ENCODE assay signal across 24 cellular contexts in the genomic region with DNA sequence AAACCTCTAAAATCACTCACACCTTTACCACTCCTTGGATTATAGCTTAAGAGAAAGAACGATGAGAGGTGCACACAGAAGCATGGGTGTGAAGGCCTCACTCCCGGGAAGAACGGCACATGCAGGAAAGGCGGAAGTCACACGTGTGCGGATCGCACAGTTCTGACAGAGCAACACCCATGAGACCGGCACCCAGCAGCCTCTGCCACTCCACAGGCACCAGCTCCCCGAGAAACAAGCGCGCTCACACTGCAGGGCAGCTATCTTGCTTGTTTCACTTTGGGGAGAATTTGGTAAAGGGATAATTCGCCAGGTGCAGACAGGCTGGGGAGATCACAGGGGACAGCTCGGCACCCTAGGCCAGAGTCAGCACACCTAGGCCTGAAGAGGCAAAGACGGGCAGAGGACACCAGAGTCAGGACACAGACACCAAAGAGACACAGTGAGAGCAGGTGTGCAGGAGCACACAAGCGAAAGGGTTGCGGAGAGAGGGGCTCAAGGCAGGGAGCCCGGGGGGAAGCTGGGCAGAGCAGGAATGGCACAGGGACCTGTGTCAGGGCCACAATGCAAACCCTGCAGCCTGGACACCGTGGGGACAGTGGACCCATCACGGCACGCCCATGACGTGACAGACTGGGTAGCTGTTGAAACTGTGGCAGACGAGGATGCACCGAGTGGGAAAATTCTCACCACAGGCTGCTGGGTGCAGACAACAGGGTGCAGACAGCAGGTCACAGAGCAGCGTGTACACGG.
DNase-seq lines count a peak whose midpoint lies in the region; ATAC-seq, FAIRE-seq and TF ChIP-seq lines count a peak whose summit lies in the region.
"Had no signal": no experiment of that assay in that cellular context is flagged by ENCODE, and none has a peak within 500 bp of the region (broad histone marks: within the 10 kb centered on the region; RNA-seq: fewer than 3 reads in every experiment).

No MANE protein-coding gene starts in this region.

- no peaks in the 10 kb centered on the region for H3K23me2 ChIP-seq in H1 (ENCODE audit: low read depth, low read length)

- no peak overlapping the region for H3K4me3 Mint-ChIP-seq in progenitor cell of endocrine pancreas (ENCODE audit: low read depth)
- no peak overlapping the region for H3K4me3 Mint-ChIP-seq in activated T-helper 2 cell treated with anti-CD3 and anti-CD28 coated beads, Interferon-gamma antibody, Interleukin-2, Interleukin-4, amounts not matched to agents 10 μg/mL and 5 μg/mL and 100 μg/mL, durations not matched to agents 14 hours and 24 hours and 36 hours (ENCODE audit: low read depth)
- H3K4me3 Mint-ChIP-seq: B cell, CD14-positive monocyte had no signal

- no peak for TF ChIP-seq RAD21 in H1 (IDR thresholded peaks at IDR 0.05 in 1 of 2, conservative IDR thresholded peaks at IDR 0.05 in 1 of 2; ENCODE audit: low read depth in 2 of 2, low read length in 2 of 2)

- H2BK5ac ChIP-seq in H1 (ENCODE audit: low read depth, low read length) (no peak overlapping the region), mesendoderm (ENCODE audit: low read length) (no peak overlapping the region)

- H3K14ac ChIP-seq in H1 (ENCODE audit: insufficient read length): no peak overlapping the region

- H4K91ac ChIP-seq in H1 (replicated peaks; ENCODE audit: insufficient read length, low read length): no peak overlapping the region

- TF ChIP-seq POLR2A in heart left ventricle (IDR thresholded peaks at IDR 0.05) (no peak), Peyer's patch (IDR thresholded peaks at IDR 0.05) (no peak), H1 (IDR thresholded peaks at IDR 0.05; ENCODE audit: control extremely low read depth in 1 of 2, low read depth in 2 of 2, low read length in 2 of 2) (no peak)

- H3K27ac ChIP-seq in heart left ventricle (no peak overlapping the region), Peyer's patch (no peak overlapping the region), H1 (ENCODE audit: low read depth, low read length) (peak overlapping the region; percentile 12; the same call in 1 of the 2 replicates), mesendoderm (ENCODE audit: low read depth, low read length) (no peak overlapping the region)
- H3K27ac ChIP-seq: A549, GM23248, KMS-11, SJCRH30 had no signal

- H3K9me3 ChIP-seq in heart left ventricle (peaks cover 0 to 17% (median 3%) of the 10 kb centered on the region in 12 donors), Peyer's patch (peaks cover 0 to 6% (median 2%) of the 10 kb centered on the region in 4 donors), H1 (ENCODE audit: insufficient read depth in 2 of 2, low read depth in 1 of 2, low read length in 1 of 2) (no peaks in the 10 kb centered on the region)
- H3K9me3 ChIP-seq: A549 had no signal

- H3K79me1 ChIP-seq in H1 (ENCODE audit: low read depth, low read length) (peaks cover 8% of the 10 kb centered on the region; the same call in 1 of the 2 replicates), mesendoderm (ENCODE audit: low read length) (peaks cover 9% of the 10 kb centered on the region)

- H4K20me1 ChIP-seq in H1 (replicated peaks in 1 of 2; ENCODE audit: control insufficient read depth in 1 of 2, insufficient read depth in 2 of 2, low read length in 2 of 2): peaks cover 2 to 10% of the 10 kb centered on the region in 2 experiments

- H2BK15ac ChIP-seq in H1 (ENCODE audit: low read length) (no peak overlapping the region), mesendoderm (replicated peaks; ENCODE audit: low read depth) (no peak overlapping the region)

- H2BK120ac ChIP-seq in H1 (replicated peaks; ENCODE audit: low read depth, low read length) (no peak overlapping the region), mesendoderm (ENCODE audit: low read depth, low read length) (no peak overlapping the region)

- H3K79me2 ChIP-seq in H1 (ENCODE audit: control insufficient read depth in 1 of 2, insufficient read depth in 2 of 2, low read length in 2 of 2) (peaks cover 0 to 38% of the 10 kb centered on the region in 2 experiments; a peak in 2 of 4 replicates), mesendoderm (ENCODE audit: control insufficient read depth, insufficient read depth, low read length) (peaks cover 5% of the 10 kb centered on the region)

- H3K4me2 ChIP-seq in H1 (ENCODE audit: insufficient read depth in 1 of 2, low read depth in 2 of 2, low read length in 2 of 2): no peak overlapping the region
- H3K4me2 ChIP-seq in mesendoderm (ENCODE audit: low read length): no peak overlapping the region
- H3K4me2 ChIP-seq: A549, KMS-11 had no signal

- no peak overlapping the region for H2AFZ ChIP-seq in H1 (ENCODE audit: low read length)
- H2AFZ ChIP-seq: GM23248 had no signal

- CTCF ChIA-PET in H1 (lab: Charles Lee; ENCODE audit: partially characterized antibody): interaction anchor here (0.6 to 1.1 kb wide), 6 partner anchors 9 to 123 kb away, joined by 3 to 4 read pairs (median 3); partner anchors contain the start of gene KCNT1

- H3K4me1 Mint-ChIP-seq in progenitor cell of endocrine pancreas (ENCODE audit: low read depth): no peaks in the 10 kb centered on the region
- no peaks in the 10 kb centered on the region for H3K4me1 Mint-ChIP-seq in activated T-helper 2 cell treated with anti-CD3 and anti-CD28 coated beads, Interferon-gamma antibody, Interleukin-2, Interleukin-4, amounts not matched to agents 10 μg/mL and 5 μg/mL and 100 μg/mL, durations not matched to agents 14 hours and 24 hours and 36 hours (ENCODE audit: low read depth)
- H3K4me1 Mint-ChIP-seq: B cell, CD14-positive monocyte had no signal

- TF ChIP-seq EP300 in H1 (IDR thresholded peaks at IDR 0.05; ENCODE audit: borderline replicate concordance in 1 of 2, low read depth in 2 of 2, low read length in 2 of 2): no peak

- H2AK5ac ChIP-seq in H1 (ENCODE audit: low read depth, low read length) (no peak overlapping the region), mesendoderm (ENCODE audit: low read length) (no peak overlapping the region)

- no peak overlapping the region for H3K4ac ChIP-seq in H1 (replicated peaks; ENCODE audit: insufficient read length, low read depth, low read length)
- no peak overlapping the region for H3K4ac ChIP-seq in mesendoderm (ENCODE audit: low read depth, low read length)

- H2BK20ac ChIP-seq in H1 (ENCODE audit: low read length): no peak overlapping the region

- no peak for ATAC-seq in Right ventricle myocardium inferior
- ATAC-seq in heart left ventricle: no peak
- no peak for ATAC-seq in GM19035 (IDR thresholded peaks at IDR 0.05; ENCODE audit: unreplicated experiment)
- ATAC-seq: A549, HCT116 had no signal

- H3K9ac ChIP-seq in H1 (replicated peaks in 1 of 4; ENCODE audit: extremely low read depth in 1 of 4, low read depth in 3 of 4, low read length in 3 of 4) (no peak overlapping the region), mesendoderm (ENCODE audit: low read length) (no peak overlapping the region)
- H3K9ac ChIP-seq: GM23248, KMS-11 had no signal

- peaks cover 3% of the 10 kb centered on the region for H3K9me3 Mint-ChIP-seq in progenitor cell of endocrine pancreas (ENCODE audit: low read depth)
- H3K9me3 Mint-ChIP-seq in activated T-helper 2 cell treated with anti-CD3 and anti-CD28 coated beads, Interferon-gamma antibody, Interleukin-2, Interleukin-4, amounts not matched to agents 10 μg/mL and 5 μg/mL and 100 μg/mL, durations not matched to agents 14 hours and 24 hours and 36 hours: peaks cover 9% of the 10 kb centered on the region

- peak overlapping the region; percentile 14 for H3K56ac ChIP-seq in H1 (replicated peaks; ENCODE audit: insufficient read length, low read depth, low read length)
- no peak overlapping the region for H3K56ac ChIP-seq in mesendoderm (ENCODE audit: low read length)

- no peak overlapping the region for H4K5ac ChIP-seq in H1 (ENCODE audit: insufficient read length, low read depth, low read length)
- no peak overlapping the region for H4K5ac ChIP-seq in mesendoderm (ENCODE audit: low read length)

- intact Hi-C loops in Right ventricle myocardium inferior (cut with DNase I) (no loop called here), heart left ventricle (cut with DNase I) (no loop called here)
- intact Hi-C loops in activated T-helper 2 cell treated with anti-CD3 and anti-CD28 coated beads, Interferon-gamma antibody, Interleukin-2, Interleukin-4, amounts not matched to agents 10 μg/mL and 5 μg/mL and 100 μg/mL, durations not matched to agents 14 hours and 24 hours and 36 hours (cut with micrococcal nuclease): no loop called here

- H3K36me3 Mint-ChIP-seq in progenitor cell of endocrine pancreas (ENCODE audit: insufficient read depth): peaks cover 34% of the 10 kb centered on the region
- peaks cover 63% of the 10 kb centered on the region for H3K36me3 Mint-ChIP-seq in activated T-helper 2 cell treated with anti-CD3 and anti-CD28 coated beads, Interferon-gamma antibody, Interleukin-2, Interleukin-4, amounts not matched to agents 10 μg/mL and 5 μg/mL and 100 μg/mL, durations not matched to agents 14 hours and 24 hours and 36 hours (ENCODE audit: low read depth)

- H3K27ac Mint-ChIP-seq in progenitor cell of endocrine pancreas: peak overlapping the region; percentile 90
- no peak overlapping the region for H3K27ac Mint-ChIP-seq in activated T-helper 2 cell treated with anti-CD3 and anti-CD28 coated beads, Interferon-gamma antibody, Interleukin-2, Interleukin-4, amounts not matched to agents 10 μg/mL and 5 μg/mL and 100 μg/mL, durations not matched to agents 14 hours and 24 hours and 36 hours
- H3K27ac Mint-ChIP-seq: B cell had no signal

- no peaks in the 10 kb centered on the region for H3K27me3 Mint-ChIP-seq in progenitor cell of endocrine pancreas
- H3K27me3 Mint-ChIP-seq in activated T-helper 2 cell treated with anti-CD3 and anti-CD28 coated beads, Interferon-gamma antibody, Interleukin-2, Interleukin-4, amounts not matched to agents 10 μg/mL and 5 μg/mL and 100 μg/mL, durations not matched to agents 14 hours and 24 hours and 36 hours (ENCODE audit: low read depth): no peaks in the 10 kb centered on the region
- H3K27me3 Mint-ChIP-seq: B cell had no signal

- 92 to 95% (median 93%) methylated on average over 24 to 25 of the region's 25 CpGs for WGBS in heart left ventricle, 4 donors
- WGBS in H1 (ENCODE audit: extremely low coverage in 1 of 2, insufficient coverage in 1 of 2, insufficient read length in 1 of 2, insufficient replicate concordance in 2 of 2, low coverage in 1 of 2, low lambda C conversion rate in 2 of 2, missing lambda C conversion rate in 1 of 2), 2 experiments: 91% methylated on average over 25 of the region's 25 CpGs; no CpG with 5 or more reads in 1 of the 2 experiments
- no CpG with 5 or more reads among the region's 25 CpGs for WGBS in mesendoderm (ENCODE audit: extremely low coverage, insufficient coverage, low lambda C conversion rate)

- no peak overlapping the region for H3K23ac ChIP-seq in H1 (ENCODE audit: insufficient read length)
- no peak overlapping the region for H3K23ac ChIP-seq in mesendoderm (ENCODE audit: low read length)

- H3K36me3 ChIP-seq in heart left ventricle: peaks cover 0 to 61% (median 42%) of the 10 kb centered on the region in 9 donors
- H3K36me3 ChIP-seq in Peyer's patch: peaks cover 0 to 55% (median 0%) of the 10 kb centered on the region in 3 donors
- H3K36me3 ChIP-seq in H1 (ENCODE audit: control insufficient read depth in 2 of 4, insufficient read depth in 4 of 4, low read length in 3 of 4): peaks cover 19 to 33% (median 31%) of the 10 kb centered on the region in 4 experiments
- H3K36me3 ChIP-seq in mesendoderm (ENCODE audit: control insufficient read depth, insufficient read depth, low read length): peaks cover 10% of the 10 kb centered on the region

- no peaks in the 10 kb centered on the region for H3K27me3 ChIP-seq in heart left ventricle
- H3K27me3 ChIP-seq in Peyer's patch: no peaks in the 10 kb centered on the region
- H3K27me3 ChIP-seq in H1 (replicated peaks in 1 of 4; ENCODE audit: control insufficient read depth in 3 of 4, extremely low read depth in 1 of 4, insufficient read depth in 3 of 4, low read length in 3 of 4): no peaks in the 10 kb centered on the region
- no peaks in the 10 kb centered on the region for H3K27me3 ChIP-seq in mesendoderm (ENCODE audit: insufficient read depth, low read length, poor library complexity)
- H3K27me3 ChIP-seq: SJCRH30 had no signal

- no peak overlapping the region for H3K4me3 ChIP-seq in heart left ventricle
- no peak overlapping the region for H3K4me3 ChIP-seq in Peyer's patch
- H3K4me3 ChIP-seq in H1 (ENCODE audit: extremely low read depth in 1 of 4, insufficient read depth in 2 of 4, low read depth in 3 of 4, low read length in 4 of 4): no peak overlapping the region
- H3K4me3 ChIP-seq in mesendoderm (ENCODE audit: low read length): no peak overlapping the region
- H3K4me3 ChIP-seq: A549, GM23248, SJCRH30 had no signal

- no peak overlapping the region for H2BK12ac ChIP-seq in H1 (ENCODE audit: low read depth, low read length)

- H3K18ac ChIP-seq in H1 (ENCODE audit: extremely low read depth, low read length): no peak overlapping the region
- H3K18ac ChIP-seq in mesendoderm (ENCODE audit: low read length): no peak overlapping the region

- H4K8ac ChIP-seq in H1 (ENCODE audit: extremely low read depth, insufficient read depth, low read length): peak overlapping the region; percentile 63; the same call in 1 of the 2 replicates
- no peak overlapping the region for H4K8ac ChIP-seq in mesendoderm (ENCODE audit: low read depth, low read length)

- POLR2A ChIA-PET in H1 (lab: Charles Lee; ENCODE audit: partially characterized antibody): interaction anchor here (0.6 to 0.9 kb wide), 4 partner anchors 14 to 102 kb away, joined by 3 to 4 read pairs (median 3); no protein-coding TSS in a partner anchor

- TF ChIP-seq CTCF in heart left ventricle (IDR thresholded peaks at IDR 0.05) (no peak), Peyer's patch (IDR thresholded peaks at IDR 0.05) (no peak), H1 (IDR thresholded peaks at IDR 0.05; ENCODE audit: control extremely low read depth in 1 of 3, insufficient read depth in 1 of 3, low read depth in 1 of 3, low read length in 3 of 3) (no peak), progenitor cell of endocrine pancreas (IDR thresholded peaks at IDR 0.05; ENCODE audit: unreplicated experiment) (no peak)

- H3K4me1 ChIP-seq in heart left ventricle: no peaks in the 10 kb centered on the region
- no peaks in the 10 kb centered on the region for H3K4me1 ChIP-seq in Peyer's patch
- H3K4me1 ChIP-seq in H1 (replicated peaks in 1 of 4; ENCODE audit: control insufficient read depth in 3 of 4, insufficient read depth in 4 of 4, low read length in 3 of 4): no peaks in the 10 kb centered on the region
- no peaks in the 10 kb centered on the region for H3K4me1 ChIP-seq in mesendoderm (ENCODE audit: control insufficient read depth, low read depth, low read length)
- H3K4me1 ChIP-seq: A549, SJCRH30 had no signal

- FAIRE-seq in H1 (lab: Jason Lieb, UNC): no peak
- FAIRE-seq: A549 had no signal

- DNase-seq in Right ventricle myocardium inferior (ENCODE audit: missing footprints) (peak; percentile 32), heart left ventricle (no peak), Peyer's patch (peak in 2 of 3 donors; percentile 33 to 34), H1 (ENCODE audit: low read depth in 1 of 2, low spot score in 2 of 2) (no peak), progenitor cell of endocrine pancreas (ENCODE audit: low spot score, unreplicated experiment) (no peak), mesendoderm (no peak)
- DNase-seq in activated T-helper 2 cell treated with anti-CD3 and anti-CD28 coated beads, Interferon-gamma antibody, Interleukin-2, Interleukin-4, amounts not matched to agents 10 μg/mL and 5 μg/mL and 100 μg/mL, durations not matched to agents 14 hours and 24 hours and 36 hours (ENCODE audit: low spot score): no peak
- DNase-seq: DMS79; GM23248; IMR-90; MV-4-11; NCI-H1105 treated with DMSO at 0.1 percent for 48 hours; NCI-H2029 treated with DMSO at 0.1 percent for 48 hours; NCI-H345; NCI-H524; NCI-H774; NK-92 treated with Interleukin-12 subunit alpha and Interleukin-12 subunit beta, amount 100 ng/mL, for 24 hours; SJCRH30 had no signal

Comparison
In these comparisons a context has a peak if more than half of its experiments do, and no peak if none do; other contexts are left out.
1. DNase-seq: peak in Right ventricle myocardium inferior (single experiment) and Peyer's patch (2 of 3); none in heart left ventricle (0 of 5), H1 (0 of 2), progenitor cell of endocrine pancreas (single experiment), mesendoderm (single experiment) and activated T-helper 2 cell treated with anti-CD3 and anti-CD28 coated beads, Interferon-gamma antibody, Interleukin-2, Interleukin-4, amounts not matched to agents 10 μg/mL and 5 μg/mL and 100 μg/mL, durations not matched to agents 14 hours and 24 hours and 36 hours (single experiment).